In genomic region chr14:32473476-32473875, GRCh38 we compare ENCODE assay signal across 8 cellular contexts.
A peak's percentile ranks its signal among the peaks of the same experiment; 100 is the strongest.
DNase-seq lines count a peak whose midpoint lies in the region; ATAC-seq and TF ChIP-seq lines count a peak whose summit lies in the region.

No MANE protein-coding gene starts in this region.

- H3K27me3 ChIP-seq in aorta (ENCODE audit: control insufficient read depth in 1 of 2, insufficient read depth in 2 of 2, low read length in 1 of 2) = no peaks in the 10 kb centered on the region

- H3K4me3 ChIP-seq in mucosa of descending colon (no peak overlapping the region), aorta (ENCODE audit: low read length in 2 of 2) (no peak overlapping the region)

- H3K36me3 ChIP-seq in mucosa of descending colon (ENCODE audit: low read depth) = no peaks in the 10 kb centered on the region
- no peaks in the 10 kb centered on the region for H3K36me3 ChIP-seq in aorta (ENCODE audit: control insufficient read depth in 1 of 2, insufficient read depth in 2 of 2, low read length in 1 of 2)

- 6 to 9% methylated on average over 3 of the region's 3 CpGs for WGBS in aorta, 2 donors

- DNase-seq in SIG-M5 treated with dmso at 0.1 percent for 504 hours (lab: John Stamatoyannopoulos, UW; ENCODE audit: unreplicated experiment) = peak; percentile 43
- DNase-seq in SIG-M5 (lab: John Stamatoyannopoulos, UW) = no peak
- peak; percentile 39 for DNase-seq in fibroblast of gingiva (ENCODE audit: low read depth)
- peak in 2 of 3 donors; percentile 34 to 42 for DNase-seq in mucosa of descending colon
- peak in 1 of 2 donors; percentile 72 for DNase-seq in aorta
- DNase-seq in SKM-1 (lab: John Stamatoyannopoulos, UW; ENCODE audit: unreplicated experiment) = no peak
- DNase-seq in NAMALWA (ENCODE audit: low spot score) = no peak

- TF ChIP-seq CTCF in mucosa of descending colon (IDR thresholded peaks at IDR 0.05) = no peak

- H3K4me1 ChIP-seq in mucosa of descending colon (ENCODE audit: low read depth) = peaks cover 5% of the 10 kb centered on the region
- H3K4me1 ChIP-seq in aorta (ENCODE audit: control insufficient read depth in 1 of 2, insufficient read depth in 2 of 2, low read length in 2 of 2) = peaks cover 5 to 31% of the 10 kb centered on the region in 2 donors

- peak; percentile 16 for ATAC-seq in mucosa of descending colon
- peak; percentile 36 for ATAC-seq in aorta (ENCODE audit: low FRiP score)
- no peak for ATAC-seq in activated CD4-positive, CD25-positive, alpha-beta regulatory T cell treated with anti-CD3 and anti-CD28 coated beads, Interleukin-2, amount 50 U/mL, for 24 hours

- intact Hi-C loops in mucosa of descending colon (cut with DNase I, micrococcal nuclease) (no loop called here), aorta (cut with DNase I) (loop anchor here (5.0 kb wide), 4 partner anchors 39 to 216 kb away; no protein-coding TSS in a partner anchor)

- peak overlapping the region; percentile 49 to 84 for H3K27ac ChIP-seq in aorta (ENCODE audit: low read depth in 1 of 2, low read length in 2 of 2)

- H3K9me3 ChIP-seq in mucosa of descending colon (no peaks in the 10 kb centered on the region), aorta (ENCODE audit: control insufficient read depth, low read length) (no peaks in the 10 kb centered on the region)

Comparison
In these comparisons a context has a peak if more than half of its experiments do, and no peak if none do; other contexts are left out.
1. DNase-seq: peak in SIG-M5 treated with dmso at 0.1 percent for 504 hours (single experiment), fibroblast of gingiva (single experiment) and mucosa of descending colon (2 of 3); none in SIG-M5 (single experiment), SKM-1 (single experiment) and NAMALWA (single experiment).
2. ATAC-seq: peak in mucosa of descending colon (single experiment) and aorta (single experiment); none in activated CD4-positive, CD25-positive, alpha-beta regulatory T cell treated with anti-CD3 and anti-CD28 coated beads, Interleukin-2, amount 50 U/mL, for 24 hours (0 of 2).
3. intact Hi-C loops: an anchor here in aorta (5.0 kb wide); none called in mucosa of descending colon.